Comparison of ENCODE assay signal across 8 cellular contexts in genomic region chr4:139453371-139454110, GRCh38. TPM values are rescaled to one million over a fixed set of nuclear protein-coding genes. Genes with fewer than 3 reads are reported as not detected.
A peak's percentile ranks its signal among the peaks of the same experiment; 100 is the strongest.
DNase-seq lines count a peak whose midpoint lies in the region; ATAC-seq and TF ChIP-seq lines count a peak whose summit lies in the region.

No MANE protein-coding gene starts in this region.

- DNase-seq in AG20443 (ENCODE audit: low spot score) (peak; percentile 97), NCI-H226 (peak; percentile 93), inferior parietal cortex (ENCODE audit: extremely low spot score) (peak; percentile 90), spleen (peak; percentile 100)
- peak; percentile 92 to 94 (median 92) for DNase-seq in activated CD4-positive, CD25-positive, alpha-beta regulatory T cell (lab: John Stamatoyannopoulos, UW)
- peak; percentile 96 for DNase-seq in central memory CD4-positive, alpha-beta T cell

- no peaks in the 10 kb centered on the region for H3K9me3 ChIP-seq in spleen

- intact Hi-C loops in spleen (cut with DNase I; ENCODE audit: low total_unique reads): no loop called here

- no peaks in the 10 kb centered on the region for H3K36me3 ChIP-seq in spleen

- TF ChIP-seq POLR2A in spleen (IDR thresholded peaks at IDR 0.05): peak; percentile 55 to 80 (median 76)

- peak; percentile 91 for ATAC-seq in GM19025 (IDR thresholded peaks at IDR 0.05; ENCODE audit: low read depth, unreplicated experiment)
- peak; percentile 89 for ATAC-seq in HG03280 (IDR thresholded peaks at IDR 0.05; ENCODE audit: unreplicated experiment)

- WGBS in spleen, 5 donors: 0 to 1% (median 0%) methylated on average over 22 to 76 of the region's 76 CpGs

- peak in 7 of 11 experiments; percentile 9 to 54 (median 22) for TF ChIP-seq CTCF in spleen (IDR thresholded peaks at IDR 0.05 in 8 of 11, conservative IDR thresholded peaks at IDR 0.05 in 3 of 11)

- peak overlapping the region; percentile 62 to 86 (median 82) for H3K4me3 ChIP-seq in spleen

- peak overlapping the region; percentile 82 to 99 (median 97) for H3K27ac ChIP-seq in spleen

- H3K27me3 ChIP-seq in spleen (replicated peaks in 1 of 7): no peaks in the 10 kb centered on the region

- H3K4me1 ChIP-seq in spleen: peaks cover 23 to 64% (median 54%) of the 10 kb centered on the region in 6 donors

RNA-seq across cellular contexts. Expression of gene RAB33B, which starts 0.4 kb away (rescaled TPM):
- total RNA-seq in spleen: 10 to 100 TPM in 4 of 7 donors, 1 to 10 TPM in 3; 8.4 to 12.4 (median 10.1) TPM
- polyA plus RNA-seq in spleen: 1 to 10 TPM; 3.3 to 4.4 (median 3.7) TPM

Comparison
In these comparisons a context has a peak if more than half of its experiments do, and no peak if none do; other contexts are left out.
1. Peak in every context shown above with its lines: DNase-seq, ATAC-seq, H3K4me3 ChIP-seq and H3K27ac ChIP-seq.